Comparison of ENCODE assay signal across 34 cellular contexts in the genomic region with DNA sequence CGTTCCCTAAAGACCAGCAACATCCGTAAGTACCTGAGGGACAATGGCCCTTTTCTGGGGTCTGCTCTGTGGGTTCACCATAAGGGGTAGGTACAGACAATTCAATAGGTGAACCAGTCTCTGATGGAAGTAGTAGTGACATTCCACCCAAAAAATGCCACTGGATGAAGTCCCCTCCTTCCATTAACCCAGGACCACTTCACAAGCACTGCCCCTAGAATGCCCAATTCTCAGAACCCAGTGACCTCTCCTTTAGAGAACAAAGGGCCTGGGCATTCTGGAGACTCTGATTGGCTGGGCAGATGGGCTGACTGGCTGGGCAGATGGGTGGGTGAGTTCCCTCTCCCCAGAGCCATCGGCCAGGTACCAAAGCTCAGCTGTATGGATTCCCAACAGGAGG. TPM values are rescaled to one million over a fixed set of nuclear protein-coding genes. Genes with fewer than 3 reads are reported as not detected.
"Had no signal": no experiment of that assay in that cellular context is flagged by ENCODE, and none has a peak within 500 bp of the region (broad histone marks: within the 10 kb centered on the region; RNA-seq: fewer than 3 reads in every experiment).

A gene (plus strand): TSS at position 301 of the 400 bp plus-strand sequence. CDS start 81 bp downstream, at position 382.

- H3K27ac ChIP-seq: coronary artery, ovary, SK-N-MC, thyroid gland, upper lobe of right lung, WERI-Rb-1 had no signal

- H3K4me3 Mint-ChIP-seq: brain; effector memory CD8-positive, alpha-beta T cell; immature natural killer cell; nephron; stimulated activated memory B cell treated with anti-CD40 and anti-IgM and Interleukin-4, amounts not matched to agents 10 μg/mL and 1 μg/mL and 100 μg/mL, for 72 hours; stimulated activated naive CD8-positive, alpha-beta T cell treated with anti-CD3 and anti-CD28 coated beads, Interleukin-15, amount 100 ng/mL, for 72 hours; T-helper 1 cell treated with Interleukin-12 subunit alpha and Interleukin-12 subunit beta and Interleukin-4 antibody, amounts not matched to agents 30 μg/mL and 1 μg/mL, for 36 hours had no signal

- H3K4me3 ChIP-seq: ascending aorta, coronary artery, ovary, SK-N-MC, thyroid gland, upper lobe of right lung had no signal

- H3K27ac Mint-ChIP-seq: effector memory CD8-positive, alpha-beta T cell; immature natural killer cell; nephron; stimulated activated memory B cell treated with anti-CD40 and anti-IgM and Interleukin-4, amounts not matched to agents 10 μg/mL and 1 μg/mL and 100 μg/mL, for 72 hours; stimulated activated naive CD8-positive, alpha-beta T cell treated with anti-CD3 and anti-CD28 coated beads, Interleukin-15, amount 100 ng/mL, for 72 hours; T-helper 1 cell treated with Interleukin-12 subunit alpha and Interleukin-12 subunit beta and Interleukin-4 antibody, amounts not matched to agents 30 μg/mL and 1 μg/mL, for 36 hours had no signal

- H3K36me3 ChIP-seq: ovary, WERI-Rb-1 had no signal

- ATAC-seq: effector memory CD8-positive, alpha-beta T cell; esophagus mucosa; left colon; sciatic nerve; stimulated activated memory B cell treated with anti-CD40 and anti-IgM and Interleukin-4, amounts not matched to agents 10 μg/mL and 1 μg/mL and 100 μg/mL, for 72 hours; stimulated activated naive CD8-positive, alpha-beta T cell treated with anti-CD3 and anti-CD28 coated beads, Interleukin-15, amount 100 ng/mL, for 72 hours; upper lobe of right lung had no signal

- H3K9me3 Mint-ChIP-seq: brain; effector memory CD8-positive, alpha-beta T cell; immature natural killer cell; nephron; stimulated activated memory B cell treated with anti-CD40 and anti-IgM and Interleukin-4, amounts not matched to agents 10 μg/mL and 1 μg/mL and 100 μg/mL, for 72 hours; stimulated activated naive CD8-positive, alpha-beta T cell treated with anti-CD3 and anti-CD28 coated beads, Interleukin-15, amount 100 ng/mL, for 72 hours; T-helper 1 cell treated with Interleukin-12 subunit alpha and Interleukin-12 subunit beta and Interleukin-4 antibody, amounts not matched to agents 30 μg/mL and 1 μg/mL, for 36 hours had no signal

- H3K27me3 ChIP-seq: ascending aorta, ovary, thyroid gland, upper lobe of right lung had no signal

- H3K9me3 ChIP-seq: ascending aorta, ovary, thyroid gland, upper lobe of right lung had no signal

- DNase-seq: activated CD4-positive, alpha-beta T cell treated with anti-CD3 and anti-CD28 coated beads for 1 hour; activated CD4-positive, alpha-beta T cell treated with anti-CD3 and anti-CD28 coated beads, Interleukin-2, amount 50 U/mL, for 4 hours; activated effector memory CD4-positive, alpha-beta T cell treated with anti-CD3 and anti-CD28 coated beads, Interleukin-2, amount 50 U/mL, for 16 hours; activated naive CD4-positive, alpha-beta T cell treated with anti-CD3 and anti-CD28 coated beads, Interleukin-2, amount 50 U/mL, for 16 hours; effector memory CD8-positive, alpha-beta T cell; foreskin fibroblast; head of caudate nucleus; hippocampal formation; immature natural killer cell; kidney; left colon; mammary epithelial cell; ovary; small intestine; stimulated activated CD4-positive, alpha-beta T cell treated with anti-CD3 and anti-CD28 coated beads, Interleukin-4, amount 100 ng/mL, for 24 hours; stimulated activated naive CD8-positive, alpha-beta T cell treated with anti-CD3 and anti-CD28 coated beads, Interleukin-15, amount 100 ng/mL, for 72 hours; substantia nigra; T1000; thyroid gland; upper lobe of right lung; WERI-Rb-1 had no signal

- H3K27me3 Mint-ChIP-seq: brain; effector memory CD8-positive, alpha-beta T cell; progenitor cell of endocrine pancreas; stimulated activated memory B cell treated with anti-CD40 and anti-IgM and Interleukin-4, amounts not matched to agents 10 μg/mL and 1 μg/mL and 100 μg/mL, for 72 hours; stimulated activated naive CD8-positive, alpha-beta T cell treated with anti-CD3 and anti-CD28 coated beads, Interleukin-15, amount 100 ng/mL, for 72 hours had no signal

RNA-seq across cellular contexts. Expression of the gene that starts here (rescaled TPM):
- total RNA-seq: ascending aorta, cerebellum, esophagus mucosa, left colon, liver, mammary epithelial cell, renal cortical epithelial cell, sciatic nerve, upper lobe of right lung had no signal
- polyA plus RNA-seq: immature natural killer cell, liver, mammary epithelial cell, small intestine had no signal
